ENCODE assay signal across 10 cellular contexts in genomic region chr21:34126269-34126668, GRCh38. TPM values are rescaled to one million over a fixed set of nuclear protein-coding genes. Genes with fewer than 3 reads are reported as not detected.
DNase-seq lines count a peak whose midpoint lies in the region; ATAC-seq and TF ChIP-seq lines count a peak whose summit lies in the region.
"Had no signal": no experiment of that assay in that cellular context is flagged by ENCODE, and none has a peak within 500 bp of the region (broad histone marks: within the 10 kb centered on the region; RNA-seq: fewer than 3 reads in every experiment).

No MANE protein-coding gene starts in this region.

- DNase-seq in activated naive CD4-positive, alpha-beta T cell treated with anti-CD3 and anti-CD28 coated beads, Interleukin-2, amount 10 ng/mL, durations not matched to agents 7 days and 5 days, result peak; percentile 46
- no peak for DNase-seq in activated naive CD4-positive, alpha-beta T cell treated with anti-CD3 and anti-CD28 coated beads, Interleukin-2, amount 50 U/mL, for 16 hours
- DNase-seq in WTC11 (ENCODE audit: low spot score) (no peak), fibroblast of villous mesenchyme (ENCODE audit: low read depth) (peak; percentile 61), vagina (ENCODE audit: extremely low spot score in 2 of 2) (no peak), H4 (ENCODE audit: low spot score) (no peak), glomerular visceral epithelial cell (ENCODE audit: extremely low spot score) (no peak)
- DNase-seq: amniotic stem cell, T-helper 9 cell had no signal

- H3K27me3 ChIP-seq in stomach smooth muscle (ENCODE audit: control insufficient read depth in 1 of 2, insufficient read depth in 2 of 2, low read length in 2 of 2) (no peaks in the 10 kb centered on the region), vagina (no peaks in the 10 kb centered on the region)

- H3K4me1 ChIP-seq in stomach smooth muscle (ENCODE audit: control insufficient read depth, insufficient read depth, low read length), result peaks cover 58% of the 10 kb centered on the region
- H3K4me1 ChIP-seq in vagina, result peaks cover 53% of the 10 kb centered on the region

- H3K36me3 ChIP-seq in stomach smooth muscle (ENCODE audit: control insufficient read depth in 2 of 2, insufficient read depth in 2 of 2, low read length in 2 of 2), result peaks cover 0 to 8% of the 10 kb centered on the region in 2 donors
- no peaks in the 10 kb centered on the region for H3K36me3 ChIP-seq in vagina

- TF ChIP-seq POLR2A in vagina (IDR thresholded peaks at IDR 0.05), result no peak

- peak overlapping the region; percentile 33 for H3K27ac ChIP-seq in stomach smooth muscle (ENCODE audit: low read length)
- no peak overlapping the region for H3K27ac ChIP-seq in vagina

- H3K27me3 Mint-ChIP-seq in activated naive CD4-positive, alpha-beta T cell treated with anti-CD3 and anti-CD28 coated beads, Interleukin-2, amount 10 ng/mL, durations not matched to agents 7 days and 5 days, result no peaks in the 10 kb centered on the region
- H3K27me3 Mint-ChIP-seq in WTC11 (ENCODE audit: low read depth), result no peaks in the 10 kb centered on the region

- H3K4me3 ChIP-seq in fibroblast of villous mesenchyme (ENCODE audit: low read depth, low read length), result no peak overlapping the region
- H3K4me3 ChIP-seq in stomach smooth muscle (ENCODE audit: low read length in 2 of 2), result no peak overlapping the region
- H3K4me3 ChIP-seq in vagina, result no peak overlapping the region

- CTCF ChIA-PET in activated naive CD4-positive, alpha-beta T cell treated with anti-CD3 and anti-CD28 coated beads, Interleukin-2, amount 10 ng/mL, durations not matched to agents 7 days and 5 days (lab: Charles Lee), result no interaction called here
- CTCF ChIA-PET in WTC11 (lab: Charles Lee), result interaction anchor here (1.1 kb wide), 1 partner anchor 76 kb away, joined by 3 read pairs; no protein-coding TSS in a partner anchor

- no peaks in the 10 kb centered on the region for H3K9me3 Mint-ChIP-seq in activated naive CD4-positive, alpha-beta T cell treated with anti-CD3 and anti-CD28 coated beads, Interleukin-2, amount 10 ng/mL, durations not matched to agents 7 days and 5 days
- peaks cover 10% of the 10 kb centered on the region for H3K9me3 Mint-ChIP-seq in WTC11

- H3K4me3 Mint-ChIP-seq in activated naive CD4-positive, alpha-beta T cell treated with anti-CD3 and anti-CD28 coated beads, Interleukin-2, amount 10 ng/mL, durations not matched to agents 7 days and 5 days, result no peak overlapping the region
- no peak overlapping the region for H3K4me3 Mint-ChIP-seq in WTC11

- POLR2A ChIA-PET in WTC11 (lab: Charles Lee), result no interaction called here

- no peak overlapping the region for H3K9ac ChIP-seq in stomach smooth muscle (ENCODE audit: low read length in 2 of 2)

- H3K27ac Mint-ChIP-seq in activated naive CD4-positive, alpha-beta T cell treated with anti-CD3 and anti-CD28 coated beads, Interleukin-2, amount 10 ng/mL, durations not matched to agents 7 days and 5 days, result no peak overlapping the region
- H3K27ac Mint-ChIP-seq in WTC11, result peak overlapping the region; percentile 61

- peaks cover 56% of the 10 kb centered on the region for H3K36me3 Mint-ChIP-seq in activated naive CD4-positive, alpha-beta T cell treated with anti-CD3 and anti-CD28 coated beads, Interleukin-2, amount 10 ng/mL, durations not matched to agents 7 days and 5 days
- peaks cover 26% of the 10 kb centered on the region for H3K36me3 Mint-ChIP-seq in WTC11

- H3K9me3 ChIP-seq in stomach smooth muscle (ENCODE audit: control insufficient read depth in 2 of 2, low read length in 2 of 2) (no peaks in the 10 kb centered on the region), vagina (no peaks in the 10 kb centered on the region)

- no peak for ATAC-seq in WTC11

- intact Hi-C loops in vagina (cut with DNase I), result no loop called here

- TF ChIP-seq CTCF in WTC11 (IDR thresholded peaks at IDR 0.05), result no peak
- no peak for TF ChIP-seq CTCF in fibroblast of villous mesenchyme (IDR thresholded peaks at IDR 0.05; ENCODE audit: insufficient read depth, low read depth, low read length)
- TF ChIP-seq CTCF in vagina (IDR thresholded peaks at IDR 0.05), result no peak

- peaks cover 46% of the 10 kb centered on the region for H3K4me1 Mint-ChIP-seq in activated naive CD4-positive, alpha-beta T cell treated with anti-CD3 and anti-CD28 coated beads, Interleukin-2, amount 10 ng/mL, durations not matched to agents 7 days and 5 days
- peaks cover 79% of the 10 kb centered on the region for H3K4me1 Mint-ChIP-seq in WTC11

TF ChIP-seq in WTC11, 78 proteins besides CTCF, POLR2A, EP300 and RAD21:
- TF ChIP-seq FOXK1 (CRISPR knock-in tag; IDR thresholded peaks at IDR 0.05) (no peak), JAZF1 (CRISPR knock-in tag; IDR thresholded peaks at IDR 0.05) (no peak), ZNF396 (CRISPR knock-in tag; IDR thresholded peaks at IDR 0.05; ENCODE audit: borderline replicate concordance) (no peak), E2F1 (CRISPR knock-in tag; IDR thresholded peaks at IDR 0.05) (no peak), ATF1 (CRISPR knock-in tag; IDR thresholded peaks at IDR 0.05) (no peak), TEAD1 (CRISPR knock-in tag; IDR thresholded peaks at IDR 0.05) (no peak), FOXP4 (CRISPR knock-in tag; IDR thresholded peaks at IDR 0.05) (no peak), E2F5 (CRISPR knock-in tag; IDR thresholded peaks at IDR 0.05) (no peak)
TF ChIP-seq in WTC11: peak in this region for 0.

RNA-seq across cellular contexts. Expression of gene MRPS6, which starts 52.9 kb away (rescaled TPM):
- 109 to 133 TPM (median 111 TPM) in 3 replicates for total RNA-seq in WTC11 (2021)
- total RNA-seq in fibroblast of villous mesenchyme, result 31.2 and 51.4 TPM in 2 replicates
- total RNA-seq in vagina, result 23.3 TPM
- total RNA-seq in H4 (2014; rRNA removed; shearing (Covaris generic)), result 26.8 and 40.9 TPM in 2 replicates

RNA-seq across cellular contexts. Expression of gene SLC5A3, which starts 52.9 kb away (rescaled TPM):
- total RNA-seq in WTC11 (2021), result 14.8 to 18.0 TPM (median 17.8 TPM) in 3 replicates
- total RNA-seq in fibroblast of villous mesenchyme, result 31.6 and 142 TPM in 2 replicates
- total RNA-seq in vagina, result 17.9 TPM
- total RNA-seq in H4 (2014; rRNA removed; shearing (Covaris generic)), result 8.5 and 11.4 TPM in 2 replicates

Comparison
In these comparisons a context has a peak if more than half of its experiments do, and no peak if none do; other contexts are left out.
1. DNase-seq: peak in activated naive CD4-positive, alpha-beta T cell treated with anti-CD3 and anti-CD28 coated beads, Interleukin-2, amount 10 ng/mL, durations not matched to agents 7 days and 5 days (single experiment) and fibroblast of villous mesenchyme (single experiment); none in activated naive CD4-positive, alpha-beta T cell treated with anti-CD3 and anti-CD28 coated beads, Interleukin-2, amount 50 U/mL, for 16 hours (single experiment), WTC11 (single experiment), vagina (0 of 2), H4 (single experiment) and glomerular visceral epithelial cell (single experiment).